Comparison of ENCODE assay signal across 8 cellular contexts in genomic region chr2:25521665-25522387, GRCh38.
DNase-seq lines count a peak whose midpoint lies in the region; ATAC-seq, FAIRE-seq and TF ChIP-seq lines count a peak whose summit lies in the region.

No MANE protein-coding gene starts in this region.

- no peak overlapping the region for H3K4me3 ChIP-seq in Loucy (ENCODE audit: low read length, poor library complexity, severe bottlenecking)
- no peak overlapping the region for H3K4me3 ChIP-seq in HepG2 (replicated peaks in 1 of 3; ENCODE audit: insufficient read depth in 1 of 3, low read depth in 2 of 3, low read length in 3 of 3)
- peak overlapping the region; percentile 27 to 41 (median 36) for H3K4me3 ChIP-seq in stomach

- no TSS peak for BruUV-seq in HepG2 (replicated peaks; lab: Mats Ljungman, UMichigan)

- H3K9ac ChIP-seq in Loucy (ENCODE audit: low read depth, low read length, poor library complexity, severe bottlenecking) (no peak overlapping the region), HepG2 (ENCODE audit: insufficient read depth, low read depth, low read length) (no peak overlapping the region)

- H3K36me3 ChIP-seq in Loucy (ENCODE audit: insufficient read depth, low read length) (no peaks in the 10 kb centered on the region), HepG2 (replicated peaks in 1 of 2; ENCODE audit: control insufficient read depth in 1 of 2, insufficient read depth in 2 of 2, low read length in 2 of 2) (no peaks in the 10 kb centered on the region), stomach (no peaks in the 10 kb centered on the region)

- TF ChIP-seq POLR2A in HepG2 (IDR thresholded peaks at IDR 0.05; ENCODE audit: insufficient read depth in 1 of 2, low read depth in 2 of 2, low read length in 2 of 2) (no peak), stomach (IDR thresholded peaks at IDR 0.05) (no peak)

- peak; percentile 87 to 93 for ATAC-seq in activated CD4-positive, CD25-positive, alpha-beta regulatory T cell treated with anti-CD3 and anti-CD28 coated beads, Interleukin-2, amount 50 U/mL, for 24 hours
- ATAC-seq in GM21717 (IDR thresholded peaks at IDR 0.05; ENCODE audit: unreplicated experiment) (peak; percentile 61), HepG2 (peak; percentile 86)

- no peak for DNase-seq in activated CD4-positive, CD25-positive, alpha-beta regulatory T cell (lab: John Stamatoyannopoulos, UW)
- DNase-seq in RPMI8226 (peak; percentile 85), HepG2 (ENCODE audit: low spot score) (peak; percentile 72), stomach (no peak)
- DNase-seq in central memory CD4-positive, alpha-beta T cell = peak; percentile 65

- FAIRE-seq in HepG2 (lab: Jason Lieb, UNC) = peak; percentile 87

- 69% methylated on average over 10 of the region's 10 CpGs for WGBS in HepG2 (ENCODE audit: low lambda C conversion rate)
- 40 to 43% (median 41%) methylated on average over 10 of the region's 10 CpGs for WGBS in stomach, 5 donors

- no peaks in the 10 kb centered on the region for H3F3A ChIP-seq in Loucy (ENCODE audit: low read depth)

- H3K9me3 ChIP-seq in Loucy (ENCODE audit: insufficient read depth, low read depth, low read length) = no peaks in the 10 kb centered on the region
- no peaks in the 10 kb centered on the region for H3K9me3 ChIP-seq in HepG2 (ENCODE audit: low read length)
- no peaks in the 10 kb centered on the region for H3K9me3 ChIP-seq in stomach

- no peaks in the 10 kb centered on the region for H3K27me3 ChIP-seq in Loucy (ENCODE audit: insufficient read depth, low read length, poor library complexity, severe bottlenecking)
- H3K27me3 ChIP-seq in HepG2 (ENCODE audit: control insufficient read depth in 1 of 2, insufficient read depth in 2 of 2, low read length in 2 of 2) = no peaks in the 10 kb centered on the region
- no peaks in the 10 kb centered on the region for H3K27me3 ChIP-seq in stomach

- H3K4me1 ChIP-seq in Loucy (ENCODE audit: insufficient read depth, low read length, poor library complexity, severe bottlenecking) = no peaks in the 10 kb centered on the region
- H3K4me1 ChIP-seq in HepG2 (ENCODE audit: insufficient read depth, low read length) = peaks cover 7% of the 10 kb centered on the region
- peaks cover 0 to 23% (median 12%) of the 10 kb centered on the region in 4 donors for H3K4me1 ChIP-seq in stomach

- intact Hi-C loops in HepG2 (cut with micrococcal nuclease; ENCODE audit: unreplicated experiment) = loop anchor here (1.0 to 2.0 kb wide), 2 partner anchors 145 to 180 kb away; no protein-coding TSS in a partner anchor
- intact Hi-C loops in stomach (cut with DNase I; ENCODE audit: low total_unique reads) = loop anchor here (10.0 kb wide), 1 partner anchor 147 kb away; no protein-coding TSS in a partner anchor

- H3K79me2 ChIP-seq in Loucy (ENCODE audit: insufficient read depth, low read length) = no peaks in the 10 kb centered on the region
- H3K79me2 ChIP-seq in HepG2 (ENCODE audit: insufficient read depth, low read length) = no peaks in the 10 kb centered on the region

- CTCF ChIA-PET in HepG2 (lab: Yijun Ruan, JAX; ENCODE audit: low intra/inter-chr PET ratio, low total read pairs) = interaction anchor here (1.1 to 1.5 kb wide), 2 partner anchors 179 to 213 kb away, joined by 3 to 9 read pairs; no protein-coding TSS in a partner anchor

- H3K4me2 ChIP-seq in Loucy (ENCODE audit: low read depth, low read length, poor library complexity, severe bottlenecking) (peak overlapping the region; percentile 8), HepG2 (ENCODE audit: low read depth, low read length) (peak overlapping the region; percentile 21; the same call in 1 of the 2 replicates)

- in situ Hi-C loops in HepG2 (cut with HindIII; ENCODE audit: extremely low pct_ligation_motif_present, low pct_unique_long_range_greater_than_20kb) = no loop called here

- H2AFZ ChIP-seq in Loucy (ENCODE audit: low read length) (peak overlapping the region; percentile 4; the same call in 1 of the 2 replicates), HepG2 (ENCODE audit: low read length) (peak overlapping the region; percentile 21)

- peak; percentile 73 for TF ChIP-seq RAD21 in HepG2 (CRISPR knock-in tag; IDR thresholded peaks at IDR 0.05)

- TF ChIP-seq CTCF in Loucy (conservative IDR thresholded peaks at IDR 0.05; ENCODE audit: low read length) (peak; percentile 91), HepG2 (CRISPR knock-in tag; IDR thresholded peaks at IDR 0.05) (peak; percentile 85), stomach (IDR thresholded peaks at IDR 0.05) (peak in 5 of 7 experiments; percentile 68 to 93 (median 75))

- POLR2A ChIA-PET in HepG2 (lab: Yijun Ruan, JAX) = no interaction called here

- no peaks in the 10 kb centered on the region for H4K20me1 ChIP-seq in Loucy (ENCODE audit: insufficient read depth, low read length, poor library complexity, severe bottlenecking)
- H4K20me1 ChIP-seq in HepG2 (ENCODE audit: insufficient read depth, low read length) = no peaks in the 10 kb centered on the region

- H3K9me2 ChIP-seq in Loucy (replicated peaks; ENCODE audit: low read depth, low read length) = no peaks in the 10 kb centered on the region

- TF ChIP-seq EP300 in HepG2 (IDR thresholded peaks at IDR 0.05; ENCODE audit: low read depth in 2 of 2, low read length in 2 of 2) = no peak
- no peak for TF ChIP-seq EP300 in HepG2 (CRISPR knock-in tag; IDR thresholded peaks at IDR 0.05; ENCODE audit: borderline replicate concordance)
- no peak for TF ChIP-seq EP300 in stomach (IDR thresholded peaks at IDR 0.05)

- H3K27ac ChIP-seq in HepG2 (ENCODE audit: extremely low read length, insufficient read depth, low read length) (no peak overlapping the region), stomach (peak overlapping the region in 3 of 5 donors; percentile 28 to 54 (median 54))

TF ChIP-seq in HepG2, 621 proteins besides CTCF, POLR2A, EP300 and RAD21 (continues in another document):
- 0 out of 2 replicates have a peak, but pooled peaks have one; percentile 37 for TF ChIP-seq REPIN1 (CRISPR knock-in tag; IDR thresholded peaks at IDR 0.05; ENCODE audit: borderline replicate concordance, low read depth)
- TF ChIP-seq SP4 (CRISPR knock-in tag; IDR thresholded peaks at IDR 0.05) = no peak
- TF ChIP-seq RELA (CRISPR knock-in tag; IDR thresholded peaks at IDR 0.05) = no peak
- no peak for TF ChIP-seq CREB1 (IDR thresholded peaks at IDR 0.05)
- peak; percentile 60; the same call in 1 of the 2 replicates for TF ChIP-seq CREB1 (CRISPR knock-in tag; IDR thresholded peaks at IDR 0.05)
- peak; percentile 43; the same call in 1 of the 2 replicates for TF ChIP-seq ZNF281 (CRISPR knock-in tag; IDR thresholded peaks at IDR 0.05; ENCODE audit: borderline replicate concordance)
- TF ChIP-seq, protein P1, sequence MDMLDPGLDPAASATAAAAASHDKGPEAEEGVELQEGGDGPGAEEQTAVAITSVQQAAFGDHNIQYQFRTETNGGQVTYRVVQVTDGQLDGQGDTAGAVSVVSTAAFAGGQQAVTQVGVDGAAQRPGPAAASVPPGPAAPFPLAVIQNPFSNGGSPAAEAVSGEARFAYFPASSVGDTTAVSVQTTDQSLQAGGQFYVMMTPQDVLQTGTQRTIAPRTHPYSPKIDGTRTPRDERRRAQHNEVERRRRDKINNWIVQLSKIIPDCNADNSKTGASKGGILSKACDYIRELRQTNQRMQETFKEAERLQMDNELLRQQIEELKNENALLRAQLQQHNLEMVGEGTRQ (IDR thresholded peaks at IDR 0.05; ENCODE audit: low read depth, low read length) = no peak
- TF ChIP-seq, protein P1 (CRISPR knock-in tag; IDR thresholded peaks at IDR 0.05; ENCODE audit: borderline replicate concordance) = no peak
- TF ChIP-seq ZNF562 (CRISPR knock-in tag; IDR thresholded peaks at IDR 0.05; ENCODE audit: borderline replicate concordance) = no peak
- peak; percentile 77 for TF ChIP-seq STAG1 (CRISPR knock-in tag; IDR thresholded peaks at IDR 0.05)
- TF ChIP-seq ZZZ3 (CRISPR knock-in tag; IDR thresholded peaks at IDR 0.05; ENCODE audit: borderline replicate concordance) = no peak
- TF ChIP-seq BCL3 (CRISPR knock-in tag; IDR thresholded peaks at IDR 0.05) = no peak
- 0 out of 2 replicates have a peak, but pooled peaks have one; percentile 26 for TF ChIP-seq ZNF335 (CRISPR knock-in tag; IDR thresholded peaks at IDR 0.05)

Comparison
In these comparisons a context has a peak if more than half of its experiments do, and no peak if none do; other contexts are left out.
1. DNase-seq: peak in RPMI8226 (single experiment), central memory CD4-positive, alpha-beta T cell (single experiment) and HepG2 (single experiment); none in activated CD4-positive, CD25-positive, alpha-beta regulatory T cell (0 of 4) and stomach (single experiment).
2. H3K4me3 ChIP-seq: peak in stomach (4 of 4); none in Loucy (single experiment) and HepG2 (0 of 3).
3. Peak in every context shown above with its lines, with median percentiles within 50 percentile points of each other: ATAC-seq and CTCF ChIP-seq.